In genomic region chr2:218615868-218616315, GRCh38 we compare ENCODE assay signal across 21 cellular contexts. TPM values are rescaled to one million over a fixed set of nuclear protein-coding genes. Genes with fewer than 3 reads are reported as not detected.
DNase-seq lines count a peak whose midpoint lies in the region; ATAC-seq and TF ChIP-seq lines count a peak whose summit lies in the region.
"Had no signal": no experiment of that assay in that cellular context is flagged by ENCODE, and none has a peak within 500 bp of the region (broad histone marks: within the 10 kb centered on the region; RNA-seq: fewer than 3 reads in every experiment).

No MANE protein-coding gene starts in this region.

- no peaks in the 10 kb centered on the region for H3K23me2 ChIP-seq in H9 (ENCODE audit: insufficient read length, low read depth, low read length, poor library complexity, severe bottlenecking)

- H4K20me1 ChIP-seq in H9 (ENCODE audit: control insufficient read depth, insufficient read depth, insufficient read length) = no peaks in the 10 kb centered on the region
- H4K20me1 ChIP-seq: BLaER1 treated with 17β-estradiol and CSF1 and Interleukin-3, amounts not matched to agents 10 nM and 100 nM had no signal

- H3K27ac ChIP-seq in H9 (ENCODE audit: insufficient read length, low read depth, low read length) (no peak overlapping the region), esophagus muscularis mucosa (replicated peaks in 1 of 4) (peak overlapping the region; percentile 73 to 85 (median 80)), liver (ENCODE audit: low read depth in 1 of 2, low read length in 2 of 2) (no peak overlapping the region), sigmoid colon (peak overlapping the region; percentile 76 to 83 (median 80)), upper lobe of right lung (no peak overlapping the region)
- H3K27ac ChIP-seq: BLaER1 treated with 17β-estradiol and CSF1 and Interleukin-3, amounts not matched to agents 10 nM and 100 nM had no signal

- H4K5ac ChIP-seq in H9 (ENCODE audit: insufficient read length, low read depth, low read length) = no peak overlapping the region

- no peak overlapping the region for H4K91ac ChIP-seq in H9 (ENCODE audit: insufficient read length, low read depth, low read length)

- no peak overlapping the region for H3K4me3 ChIP-seq in esophagus muscularis mucosa
- H3K4me3 ChIP-seq in liver (ENCODE audit: low read depth in 1 of 3, low read length in 3 of 3) = no peak overlapping the region
- H3K4me3 ChIP-seq in sigmoid colon = no peak overlapping the region
- no peak overlapping the region for H3K4me3 ChIP-seq in upper lobe of right lung
- H3K4me3 ChIP-seq: BLaER1 treated with 17β-estradiol and CSF1 and Interleukin-3, amounts not matched to agents 10 nM and 100 nM had no signal

- no peak overlapping the region for H2BK120ac ChIP-seq in H9 (ENCODE audit: low read depth, low read length, poor library complexity, severe bottlenecking)

- no peaks in the 10 kb centered on the region for H3K79me2 ChIP-seq in H9 (ENCODE audit: insufficient read depth, low read length)

- no peaks in the 10 kb centered on the region for H3K4me1 ChIP-seq in H9 (ENCODE audit: insufficient read depth, low read length)
- peaks cover 0 to 18% (median 16%) of the 10 kb centered on the region in 4 donors for H3K4me1 ChIP-seq in esophagus muscularis mucosa
- H3K4me1 ChIP-seq in liver (ENCODE audit: control insufficient read depth in 4 of 4, insufficient read depth in 4 of 4, low read length in 3 of 4) = peaks cover 0 to 15% (median 11%) of the 10 kb centered on the region in 4 donors
- H3K4me1 ChIP-seq in sigmoid colon = peaks cover 0 to 18% (median 16%) of the 10 kb centered on the region in 4 donors
- H3K4me1 ChIP-seq in upper lobe of right lung = no peaks in the 10 kb centered on the region
- H3K4me1 ChIP-seq: BLaER1 treated with 17β-estradiol and CSF1 and Interleukin-3, amounts not matched to agents 10 nM and 100 nM had no signal

- no peak overlapping the region for H4K8ac ChIP-seq in H9 (replicated peaks; ENCODE audit: insufficient read length, low read depth, low read length)

- H3K4me3 Mint-ChIP-seq in H9 = no peak overlapping the region
- H3K4me3 Mint-ChIP-seq: CD8-positive, alpha-beta memory T cell; IgD-negative memory B cell had no signal

- H2BK20ac ChIP-seq in H9 (ENCODE audit: low read depth, low read length, poor library complexity, severe bottlenecking) = no peak overlapping the region

- peak overlapping the region; percentile 29; the same call in 1 of the 2 replicates for H3K14ac ChIP-seq in H9 (ENCODE audit: insufficient read depth, low read length)

- H3K27ac Mint-ChIP-seq in H9 = no peak overlapping the region; a peak in 1 of 7 replicates
- H3K27ac Mint-ChIP-seq: IgD-negative memory B cell had no signal

- H3K4ac ChIP-seq in H9 (ENCODE audit: low read depth, low read length) = no peak overlapping the region

- no peaks in the 10 kb centered on the region for H3K4me1 Mint-ChIP-seq in H9
- H3K4me1 Mint-ChIP-seq: CD8-positive, alpha-beta memory T cell; IgD-negative memory B cell had no signal

- H3K27me3 ChIP-seq in H9 (ENCODE audit: insufficient read depth, low read length) (no peaks in the 10 kb centered on the region), esophagus muscularis mucosa (no peaks in the 10 kb centered on the region), liver (ENCODE audit: control insufficient read depth in 4 of 4, insufficient read depth in 4 of 4, low read length in 3 of 4) (no peaks in the 10 kb centered on the region), sigmoid colon (no peaks in the 10 kb centered on the region), upper lobe of right lung (no peaks in the 10 kb centered on the region)
- H3K27me3 ChIP-seq: BLaER1 treated with 17β-estradiol and CSF1 and Interleukin-3, amounts not matched to agents 10 nM and 100 nM had no signal

- H2AK5ac ChIP-seq in H9 (ENCODE audit: insufficient read length, low read length) = no peak overlapping the region

- no peaks in the 10 kb centered on the region; a peak in 1 of 7 replicates for H3K36me3 Mint-ChIP-seq in H9 (ENCODE audit: insufficient read depth in 1 of 3, low read depth in 3 of 3)
- H3K36me3 Mint-ChIP-seq: CD8-positive, alpha-beta memory T cell; IgD-negative memory B cell had no signal

- no peak overlapping the region for H3K18ac ChIP-seq in H9 (ENCODE audit: insufficient read length, low read depth, low read length)

- H3K9me3 ChIP-seq in H9 (ENCODE audit: control insufficient read depth, low read depth, low read length) = no peaks in the 10 kb centered on the region
- H3K9me3 ChIP-seq in esophagus muscularis mucosa = no peaks in the 10 kb centered on the region
- no peaks in the 10 kb centered on the region for H3K9me3 ChIP-seq in liver (ENCODE audit: control insufficient read depth in 4 of 4, low read length in 3 of 4)
- H3K9me3 ChIP-seq in sigmoid colon = no peaks in the 10 kb centered on the region
- no peaks in the 10 kb centered on the region for H3K9me3 ChIP-seq in upper lobe of right lung
- H3K9me3 ChIP-seq: BLaER1 treated with 17β-estradiol and CSF1 and Interleukin-3, amounts not matched to agents 10 nM and 100 nM had no signal

- H3K36me3 ChIP-seq in esophagus muscularis mucosa = peaks cover 0 to 9% (median 2%) of the 10 kb centered on the region in 4 donors
- H3K36me3 ChIP-seq in liver (ENCODE audit: control insufficient read depth in 4 of 4, insufficient read depth in 3 of 4, low read depth in 1 of 4, low read length in 3 of 4) = no peaks in the 10 kb centered on the region
- H3K36me3 ChIP-seq in sigmoid colon = peaks cover 0 to under 1% (median 0%) of the 10 kb centered on the region in 4 donors
- no peaks in the 10 kb centered on the region for H3K36me3 ChIP-seq in upper lobe of right lung
- H3K36me3 ChIP-seq: BLaER1 treated with 17β-estradiol and CSF1 and Interleukin-3, amounts not matched to agents 10 nM and 100 nM had no signal

- WGBS in H9 (ENCODE audit: extremely low coverage, insufficient read length, low lambda C conversion rate) = no CpG with 5 or more reads among the region's 6 CpGs
- WGBS in esophagus muscularis mucosa = 56% methylated on average over 6 of the region's 6 CpGs
- 48% methylated on average over 6 of the region's 6 CpGs for WGBS in liver
- 31 to 65% methylated on average over 6 of the region's 6 CpGs for WGBS in sigmoid colon, 2 donors

- H2BK5ac ChIP-seq in H9 (ENCODE audit: insufficient read length, low read length) = no peak overlapping the region

- H3K27me3 Mint-ChIP-seq in H9 (ENCODE audit: low read depth) = no peaks in the 10 kb centered on the region; the same call in 1 of the 2 replicates

- no peaks in the 10 kb centered on the region for H3K79me1 ChIP-seq in H9 (ENCODE audit: insufficient read depth, low read depth, low read length, poor library complexity, severe bottlenecking)

- peak in 1 of 2 donors; percentile 35 for TF ChIP-seq RAD21 in liver (IDR thresholded peaks at IDR 0.05)

- H3K9ac ChIP-seq in H9 (ENCODE audit: extremely low read depth, insufficient read length, low read length) (no peak overlapping the region), liver (ENCODE audit: low read depth in 1 of 2, low read length in 2 of 2) (no peak overlapping the region)
- H3K9ac ChIP-seq: BLaER1 treated with 17β-estradiol and CSF1 and Interleukin-3, amounts not matched to agents 10 nM and 100 nM had no signal

- intact Hi-C loops in esophagus muscularis mucosa (cut with DNase I) = no loop called here
- intact Hi-C loops in sigmoid colon (cut with DNase I) = loop anchor here (5.0 kb wide), 1 partner anchor 49 kb away; the partner anchor contains the start of genes CNOT9 and USP37
- intact Hi-C loops in upper lobe of right lung (cut with DNase I) = no loop called here

- H2BK12ac ChIP-seq in H9 (ENCODE audit: insufficient read length, low read depth, low read length) = no peak overlapping the region

- no peak overlapping the region for H3K56ac ChIP-seq in H9 (ENCODE audit: insufficient read length, low read depth, low read length)

- H3K4me2 ChIP-seq in H9 (ENCODE audit: insufficient read depth, insufficient read length, low read length) = no peak overlapping the region
- H3K4me2 ChIP-seq: BLaER1 treated with 17β-estradiol and CSF1 and Interleukin-3, amounts not matched to agents 10 nM and 100 nM had no signal

- DNase-seq in H9 (no peak), esophagus muscularis mucosa (ENCODE audit: extremely low spot score) (no peak), sigmoid colon (peak; percentile 91), islet precursor cell (no peak), upper lobe of right lung (no peak)
- DNase-seq: CD8-positive, alpha-beta memory T cell; DMS53; H7; Karpas-422; NCI-H1048; NCI-H146; NCI-H2029 treated with DMSO at 0.1 percent for 48 hours; NCI-H748 treated with DMSO at 0.1 percent for 48 hours; OCI-M1; RPMI8226; SIG-M5 had no signal

- H2BK15ac ChIP-seq in H9 (ENCODE audit: low read depth, low read length) = no peak overlapping the region

- TF ChIP-seq CTCF in H9 (conservative IDR thresholded peaks at IDR 0.05) (no peak), esophagus muscularis mucosa (IDR thresholded peaks at IDR 0.05) (no peak), liver (IDR thresholded peaks at IDR 0.05; ENCODE audit: low read depth, low read length, missing input control) (no peak), sigmoid colon (IDR thresholded peaks at IDR 0.05) (no peak), upper lobe of right lung (IDR thresholded peaks at IDR 0.05) (no peak)

- no peaks in the 10 kb centered on the region for H3K9me3 Mint-ChIP-seq in H9
- H3K9me3 Mint-ChIP-seq: CD8-positive, alpha-beta memory T cell had no signal

- no peak overlapping the region for H2AFZ ChIP-seq in H9 (ENCODE audit: low read length)

- H3T11ph ChIP-seq in H9 (ENCODE audit: low read length) = no peak overlapping the region

- no peak overlapping the region for H3K23ac ChIP-seq in H9 (ENCODE audit: insufficient read length, low read depth, low read length)

- TF ChIP-seq POLR2A in esophagus muscularis mucosa (IDR thresholded peaks at IDR 0.05; ENCODE audit: low read depth) (no peak), sigmoid colon (IDR thresholded peaks at IDR 0.05) (no peak)

- no peak for TF ChIP-seq EP300 in esophagus muscularis mucosa (IDR thresholded peaks at IDR 0.05)
- peak; percentile 31 to 76 (median 54) for TF ChIP-seq EP300 in sigmoid colon (IDR thresholded peaks at IDR 0.05)

- ATAC-seq in HG03135 (IDR thresholded peaks at IDR 0.05; ENCODE audit: unreplicated experiment) (no peak), HG03159 (IDR thresholded peaks at IDR 0.05; ENCODE audit: unreplicated experiment) (no peak), upper lobe of right lung (no peak)

RNA-seq across cellular contexts. Expression of gene PLCD4, which starts 8.2 kb away (rescaled TPM):
- total RNA-seq in H9 (2021) = 0.18 and 0.42 TPM in 2 replicates
- 1 to 10 TPM; 2.6 to 5.8 (median 4.8) TPM for total RNA-seq in esophagus muscularis mucosa
- total RNA-seq in liver = under 1 TPM; 0.05 to 0.17 TPM
- under 1 TPM; 0.07 to 0.51 TPM for polyA plus RNA-seq in liver
- 10 to 100 TPM; 10.9 to 42.4 (median 30.4) TPM for total RNA-seq in sigmoid colon
- under 1 TPM in 1 of 3 donors, not detected in 2; 0.64 TPM for polyA plus RNA-seq in sigmoid colon
- 1.0 TPM for total RNA-seq in upper lobe of right lung
- total RNA-seq: H7 had no signal

RNA-seq across cellular contexts. Expression of gene ZNF142, which starts 43.5 kb away (rescaled TPM):
- total RNA-seq in H9 (2021) (41.4 and 43.4 TPM in 2 replicates), esophagus muscularis mucosa (10 to 100 TPM; 17.4 to 33.6 (median 26.3) TPM), liver (1 to 10 TPM; 6.0 to 7.4 TPM), sigmoid colon (10 to 100 TPM; 14.6 to 24.4 (median 19.5) TPM), upper lobe of right lung (18.3 TPM)
- polyA plus RNA-seq in liver (1 to 10 TPM; 2.2 to 3.7 TPM), sigmoid colon (10 to 100 TPM in 1 of 3 donors, 1 to 10 TPM in 2; 1.6 to 10.2 (median 4.8) TPM)

RNA-seq across cellular contexts. Expression of gene BCS1L, which starts 43.6 kb away (rescaled TPM):
- 39.1 and 44.1 TPM in 2 replicates for total RNA-seq in H9 (2021)
- total RNA-seq in esophagus muscularis mucosa = 10 to 100 TPM; 21.3 to 27.3 (median 25.6) TPM
- total RNA-seq in liver = 10 to 100 TPM; 14.8 to 27.5 TPM
- polyA plus RNA-seq in liver = 10 to 100 TPM; 22.9 to 30.1 TPM
- 10 to 100 TPM; 20.7 to 42.5 (median 25.2) TPM for total RNA-seq in sigmoid colon
- 10 to 100 TPM; 13.4 to 27.8 (median 20.4) TPM for polyA plus RNA-seq in sigmoid colon
- total RNA-seq in upper lobe of right lung = 38.5 TPM

RNA-seq across cellular contexts. Expression of gene CNOT9, which starts 47.3 kb away (rescaled TPM):
- total RNA-seq in H9 (2021) = 83.5 and 91.2 TPM in 2 replicates
- 10 to 100 TPM; 23.0 to 33.8 (median 28.8) TPM for total RNA-seq in esophagus muscularis mucosa
- total RNA-seq in liver = 10 to 100 TPM; 17.2 to 24.4 TPM
- 10 to 100 TPM; 10.5 to 12.3 TPM for polyA plus RNA-seq in liver
- 10 to 100 TPM; 25.0 to 36.2 (median 28.5) TPM for total RNA-seq in sigmoid colon
- polyA plus RNA-seq in sigmoid colon = 10 to 100 TPM in 1 of 3 donors, 1 to 10 TPM in 2; 9.6 to 23.8 (median 9.7) TPM
- 30.9 TPM for total RNA-seq in upper lobe of right lung

RNA-seq across cellular contexts. Expression of gene USP37, which starts 47.7 kb away (rescaled TPM):
- 34.5 and 34.9 TPM in 2 replicates for total RNA-seq in H9 (2021)
- 10 to 100 TPM in 1 of 4 donors, 1 to 10 TPM in 3; 6.7 to 15.0 (median 8.5) TPM for total RNA-seq in esophagus muscularis mucosa
- 10 to 100 TPM in 1 of 2 donors, 1 to 10 TPM in 1; 7.7 to 10.9 TPM for total RNA-seq in liver
- 1 to 10 TPM; 1.4 to 1.7 TPM for polyA plus RNA-seq in liver
- 10 to 100 TPM in 2 of 4 donors, 1 to 10 TPM in 2; 6.6 to 11.4 (median 10.5) TPM for total RNA-seq in sigmoid colon
- polyA plus RNA-seq in sigmoid colon = 1 to 10 TPM; 1.8 to 6.0 (median 3.6) TPM
- total RNA-seq in upper lobe of right lung = 13.8 TPM

Comparison
In these comparisons a context has a peak if more than half of its experiments do, and no peak if none do; other contexts are left out.
1. H3K27ac ChIP-seq: peak in esophagus muscularis mucosa (4 of 4) and sigmoid colon (4 of 4); none in H9 (single experiment), liver (0 of 2) and upper lobe of right lung (single experiment).